In the genomic region with DNA sequence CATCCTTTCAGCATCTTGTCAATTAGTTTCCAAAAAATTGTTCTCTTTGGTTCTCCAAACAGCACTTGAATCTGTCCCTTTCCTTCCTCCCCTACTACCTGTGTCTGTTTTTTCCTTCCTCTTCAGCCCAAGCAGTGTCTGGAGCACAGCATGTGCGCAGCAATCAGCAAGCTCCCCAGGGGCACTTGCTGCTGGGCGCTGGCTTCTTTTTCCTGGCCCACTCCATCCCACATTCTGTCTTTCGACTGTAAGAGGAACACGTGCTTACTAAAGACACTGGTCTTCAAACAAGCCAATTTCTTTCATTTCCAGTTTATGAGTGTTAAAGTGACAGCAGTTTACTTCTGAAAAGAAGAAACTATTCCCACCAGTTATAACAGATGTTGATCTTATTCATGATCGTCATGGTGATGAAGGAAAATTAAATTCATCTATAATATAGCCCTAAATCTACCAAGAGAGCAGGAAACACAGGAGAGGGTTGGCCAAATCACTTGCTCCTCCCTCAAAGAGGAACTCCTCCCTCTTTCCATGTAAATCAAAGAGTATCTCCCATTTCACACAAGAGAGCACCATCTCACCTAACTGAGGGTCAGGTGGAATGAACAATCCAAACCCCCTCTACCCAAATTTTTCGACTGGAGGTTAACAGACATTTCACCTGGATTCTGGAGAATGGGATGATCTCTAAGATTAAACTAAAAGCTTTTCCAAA, we compare ENCODE assay signal across 19 cellular contexts.
DNase-seq lines count a peak whose midpoint lies in the region; ATAC-seq and TF ChIP-seq lines count a peak whose summit lies in the region.
"Had no signal": no experiment of that assay in that cellular context is flagged by ENCODE, and none has a peak within 500 bp of the region (broad histone marks: within the 10 kb centered on the region; RNA-seq: fewer than 3 reads in every experiment).

No MANE protein-coding gene starts in this region.

- no peaks in the 10 kb centered on the region for H3K27me3 Mint-ChIP-seq in dendritic cell treated with granulocyte-macrophage colony-stimulating factor and Interleukin-4, amounts not matched to agents 40 ng/mL and 50 ng/mL, for 4 days

- peaks cover 0 to 5% (median 0%) of the 10 kb centered on the region in 11 donors for H3K9me3 ChIP-seq in heart right ventricle
- H3K9me3 ChIP-seq: transverse colon had no signal

- no peaks in the 10 kb centered on the region for H3K9me3 Mint-ChIP-seq in dendritic cell treated with granulocyte-macrophage colony-stimulating factor and Interleukin-4, amounts not matched to agents 40 ng/mL and 50 ng/mL, for 4 days
- H3K9me3 Mint-ChIP-seq in activated naive CD4-positive, alpha-beta T cell treated with anti-CD3 and anti-CD28 coated beads, Interleukin-2, amount 50 U/mL, for 72 hours = no peaks in the 10 kb centered on the region
- H3K9me3 Mint-ChIP-seq: activated CD4-positive, alpha-beta memory T cell treated with anti-CD3 and anti-CD28 coated beads for 36 hours; activated naive CD4-positive, alpha-beta T cell treated with anti-CD3 and anti-CD28 coated beads, Interleukin-2, amount 10 ng/mL, durations not matched to agents 7 days and 5 days; activated T-cell treated with anti-CD3 and anti-CD28 coated beads, Interleukin-2, amount 50 U/mL, for 4 hours had no signal

- H3K27ac Mint-ChIP-seq in dendritic cell treated with granulocyte-macrophage colony-stimulating factor and Interleukin-4, amounts not matched to agents 40 ng/mL and 50 ng/mL, for 4 days = peak overlapping the region; percentile 16
- peak overlapping the region in 1 of 2 donors; percentile 18 for H3K27ac Mint-ChIP-seq in activated naive CD4-positive, alpha-beta T cell treated with anti-CD3 and anti-CD28 coated beads, Interleukin-2, amount 50 U/mL, for 72 hours
- H3K27ac Mint-ChIP-seq: activated CD4-positive, alpha-beta memory T cell treated with anti-CD3 and anti-CD28 coated beads for 36 hours; activated naive CD4-positive, alpha-beta T cell treated with anti-CD3 and anti-CD28 coated beads, Interleukin-2, amount 10 ng/mL, durations not matched to agents 7 days and 5 days had no signal

- H3K4me1 Mint-ChIP-seq in dendritic cell treated with granulocyte-macrophage colony-stimulating factor and Interleukin-4, amounts not matched to agents 40 ng/mL and 50 ng/mL, for 4 days (ENCODE audit: low read depth) = peaks cover 23% of the 10 kb centered on the region
- H3K4me1 Mint-ChIP-seq: activated naive CD4-positive, alpha-beta T cell treated with anti-CD3 and anti-CD28 coated beads, Interleukin-2, amount 10 ng/mL, durations not matched to agents 7 days and 5 days had no signal

- peaks cover 0 to 7% (median 0%) of the 10 kb centered on the region in 9 donors for H3K4me1 ChIP-seq in heart right ventricle

- H3K27ac ChIP-seq in heart right ventricle = no peak overlapping the region
- H3K27ac ChIP-seq: coronary artery, epithelial cell of prostate, transverse colon had no signal

- H3K36me3 ChIP-seq in heart right ventricle = no peaks in the 10 kb centered on the region
- H3K36me3 ChIP-seq: transverse colon had no signal

- WGBS in heart right ventricle, 2 donors = 47 to 53% methylated on average over 6 of the region's 6 CpGs
- WGBS in lower leg skin, 2 donors = 47% methylated on average over 6 of the region's 6 CpGs

- no peak for TF ChIP-seq CTCF in heart right ventricle (IDR thresholded peaks at IDR 0.05)
- no peak for TF ChIP-seq CTCF in lower leg skin (IDR thresholded peaks at IDR 0.05)

- ATAC-seq in left ventricle myocardium superior = peak; percentile 27
- ATAC-seq in heart right ventricle = no peak
- no peak for ATAC-seq in activated naive CD4-positive, alpha-beta T cell treated with anti-CD3 and anti-CD28 coated beads, Interleukin-2, amount 50 U/mL, for 72 hours
- ATAC-seq: activated T-cell treated with anti-CD3 and anti-CD28 coated beads, Interleukin-2, amount 50 U/mL, for 4 hours; Right ventricle myocardium inferior had no signal

- TF ChIP-seq POLR2A in lower leg skin (IDR thresholded peaks at IDR 0.05) = no peak

- no peak for DNase-seq in left ventricle myocardium superior
- DNase-seq in heart right ventricle = no peak
- DNase-seq in NCI-H345 (lab: John Stamatoyannopoulos, UW) = peak; percentile 48
- no peak for DNase-seq in ecto neural progenitor cell (ENCODE audit: low spot score)
- no peak for DNase-seq in activated naive CD4-positive, alpha-beta T cell treated with anti-CD3 and anti-CD28 coated beads, Interleukin-2, amount 50 U/mL, for 72 hours (ENCODE audit: low spot score in 2 of 2)
- DNase-seq in lower leg skin (ENCODE audit: low spot score in 2 of 2) = no peak
- no peak for DNase-seq in epidermal melanocyte (ENCODE audit: insufficient read length, low spot score)
- DNase-seq: activated CD4-positive, alpha-beta memory T cell treated with anti-CD3 and anti-CD28 coated beads for 36 hours; activated naive CD4-positive, alpha-beta T cell treated with anti-CD3 and anti-CD28 coated beads, Interleukin-2, amount 10 ng/mL, durations not matched to agents 7 days and 5 days; activated T-cell treated with anti-CD3 and anti-CD28 coated beads, Interleukin-2, amount 50 U/mL, for 4 hours; NCI-H1436; NCI-H226; nucleus accumbens; stimulated activated naive CD4-positive, alpha-beta T cell; transverse colon had no signal

- H3K27me3 ChIP-seq in heart right ventricle = peaks cover 0 to 5% (median 0%) of the 10 kb centered on the region in 7 donors
- H3K27me3 ChIP-seq: transverse colon had no signal

- no peaks in the 10 kb centered on the region for H3K36me3 Mint-ChIP-seq in dendritic cell treated with granulocyte-macrophage colony-stimulating factor and Interleukin-4, amounts not matched to agents 40 ng/mL and 50 ng/mL, for 4 days (ENCODE audit: low read depth)
- no peaks in the 10 kb centered on the region for H3K36me3 Mint-ChIP-seq in activated naive CD4-positive, alpha-beta T cell treated with anti-CD3 and anti-CD28 coated beads, Interleukin-2, amount 50 U/mL, for 72 hours
- H3K36me3 Mint-ChIP-seq: activated CD4-positive, alpha-beta memory T cell treated with anti-CD3 and anti-CD28 coated beads for 36 hours; activated naive CD4-positive, alpha-beta T cell treated with anti-CD3 and anti-CD28 coated beads, Interleukin-2, amount 10 ng/mL, durations not matched to agents 7 days and 5 days had no signal

- intact Hi-C loops in left ventricle myocardium superior (cut with micrococcal nuclease) (no loop called here), heart right ventricle (cut with DNase I) (no loop called here), lower leg skin (cut with DNase I; ENCODE audit: low total_unique reads) (no loop called here)
- intact Hi-C loops in dendritic cell treated with granulocyte-macrophage colony-stimulating factor and Interleukin-4, amounts not matched to agents 40 ng/mL and 50 ng/mL, for 4 days (cut with micrococcal nuclease) = no loop called here

- H3K4me3 ChIP-seq in heart right ventricle (no peak overlapping the region), lower leg skin (ENCODE audit: low read depth, poor library complexity, severe bottlenecking) (no peak overlapping the region)
- H3K4me3 ChIP-seq: coronary artery, transverse colon had no signal

- no peak overlapping the region for H3K4me3 Mint-ChIP-seq in dendritic cell treated with granulocyte-macrophage colony-stimulating factor and Interleukin-4, amounts not matched to agents 40 ng/mL and 50 ng/mL, for 4 days
- H3K4me3 Mint-ChIP-seq: activated CD4-positive, alpha-beta memory T cell treated with anti-CD3 and anti-CD28 coated beads for 36 hours; activated naive CD4-positive, alpha-beta T cell treated with anti-CD3 and anti-CD28 coated beads, Interleukin-2, amount 10 ng/mL, durations not matched to agents 7 days and 5 days; activated T-cell treated with anti-CD3 and anti-CD28 coated beads, Interleukin-2, amount 50 U/mL, for 4 hours had no signal
